In genomic region chr1:13505020-13505419, GRCh38 we compare ENCODE assay signal across 19 cellular contexts. TPM values are rescaled to one million over a fixed set of nuclear protein-coding genes. Genes with fewer than 3 reads are reported as not detected.
A peak's percentile ranks its signal among the peaks of the same experiment; 100 is the strongest.
DNase-seq lines count a peak whose midpoint lies in the region; ATAC-seq and TF ChIP-seq lines count a peak whose summit lies in the region.
"Had no signal": no experiment of that assay in that cellular context is flagged by ENCODE, and none has a peak within 500 bp of the region (broad histone marks: within the 10 kb centered on the region; RNA-seq: fewer than 3 reads in every experiment).

No MANE protein-coding gene starts in this region.

- H4K20me1 ChIP-seq in OCI-LY7 (ENCODE audit: insufficient read depth, low read length) = no peaks in the 10 kb centered on the region

- H3K36me3 ChIP-seq in OCI-LY7 (ENCODE audit: insufficient read depth, low read length) = no peaks in the 10 kb centered on the region
- H3K36me3 ChIP-seq in psoas muscle (ENCODE audit: insufficient read depth in 1 of 2, low read depth in 1 of 2) = no peaks in the 10 kb centered on the region

- no TSS peak for BruUV-seq in OCI-LY7 (replicated peaks; lab: Mats Ljungman, UMichigan)

- H3K27me3 ChIP-seq in psoas muscle (ENCODE audit: insufficient read depth in 3 of 3, low read length in 2 of 3) = no peaks in the 10 kb centered on the region

- CTCF ChIA-PET in OCI-LY7 (lab: Charles Lee; ENCODE audit: unreplicated experiment) = no interaction called here

- 6 to 26% (median 17%) methylated on average over 8 of the region's 8 CpGs for WGBS in psoas muscle, 3 donors

- peaks cover 15% of the 10 kb centered on the region for H3K4me1 ChIP-seq in OCI-LY7 (ENCODE audit: insufficient read depth, low read length, poor library complexity, severe bottlenecking)
- peaks cover 16% of the 10 kb centered on the region for H3K4me1 ChIP-seq in psoas muscle

- H3K9me3 ChIP-seq in OCI-LY7 (ENCODE audit: low read length) (no peaks in the 10 kb centered on the region), psoas muscle (no peaks in the 10 kb centered on the region)
- H3K9me3 ChIP-seq: SK-N-SH had no signal

- H2AFZ ChIP-seq in OCI-LY7 (ENCODE audit: low read length) = peak overlapping the region; percentile 35; the same call in 1 of the 2 replicates

- POLR2A ChIA-PET in OCI-LY7 (lab: Charles Lee) = no interaction called here

- TF ChIP-seq CTCF in OCI-LY7 (conservative IDR thresholded peaks at IDR 0.05; ENCODE audit: low read length) = no peak
- TF ChIP-seq CTCF in psoas muscle (IDR thresholded peaks at IDR 0.05) = no peak

- H3K4me3 ChIP-seq in OCI-LY7 (ENCODE audit: low read depth, low read length, poor library complexity, severe bottlenecking) (no peak overlapping the region), psoas muscle (peak overlapping the region; percentile 19)

- H3K79me2 ChIP-seq in OCI-LY7 (ENCODE audit: insufficient read depth, low read depth, low read length) = no peaks in the 10 kb centered on the region

- intact Hi-C loops in OCI-LY7 (cut with micrococcal nuclease; ENCODE audit: unreplicated experiment) = no loop called here
- intact Hi-C loops in psoas muscle (cut with DNase I) = no loop called here

- H3K9me2 ChIP-seq in OCI-LY7 (ENCODE audit: insufficient read depth, low read length) = no peaks in the 10 kb centered on the region
- H3K9me2 ChIP-seq: SK-N-SH had no signal

- no peak overlapping the region for H3K27ac ChIP-seq in OCI-LY7 (ENCODE audit: low read depth, low read length, poor library complexity, severe bottlenecking)
- H3K27ac ChIP-seq in psoas muscle = peak overlapping the region; percentile 88

- ATAC-seq in psoas muscle (peak in 1 of 4 donors; percentile 30), GM21786 (IDR thresholded peaks at IDR 0.05; ENCODE audit: unreplicated experiment) (no peak)
- ATAC-seq: HCT116 had no signal

- DNase-seq in OCI-LY7 (ENCODE audit: low spot score) = no peak
- peak; percentile 59 for DNase-seq in islet precursor cell
- DNase-seq in psoas muscle = no peak
- no peak for DNase-seq in NCI-H82 treated with DMSO at 0.1 percent for 48 hours (lab: John Stamatoyannopoulos, UW; ENCODE audit: unreplicated experiment)
- DNase-seq in SHP77 treated with DMSO at 0.1 percent for 48 hours (lab: John Stamatoyannopoulos, UW) = no peak
- no peak for DNase-seq in NCI-H187 (lab: John Stamatoyannopoulos, UW)
- DNase-seq: ACHN; DMS79 treated with DMSO at 0.1 percent for 48 hours; NCI-H1092 treated with DMSO at 0.1 percent for 48 hours; NCI-H146; NCI-H2081; NCI-H446; NCI-H69; NK-92 treated with Interleukin-12 subunit alpha and Interleukin-12 subunit beta, amount 100 ng/mL, for 24 hours; Right ventricle myocardium superior; SK-N-SH had no signal

- no peak overlapping the region for H3K4me2 ChIP-seq in OCI-LY7 (ENCODE audit: low read length)
- H3K4me2 ChIP-seq: SK-N-SH had no signal

RNA-seq across cellular contexts. Expression of gene LRRC38, which starts 8.8 kb away (rescaled TPM):
- total RNA-seq in OCI-LY7 (2014; rRNA removed; shearing (Covaris generic)) = not detected in 2 replicates
- not detected in 2 replicates for total RNA-seq in OCI-LY7 (2022)
- 10 to 100 TPM in 1 of 4 donors, 1 to 10 TPM in 3; 7.0 to 26.8 (median 9.5) TPM for total RNA-seq in psoas muscle
- polyA plus RNA-seq in psoas muscle = 1 to 10 TPM; 2.9 to 6.5 (median 5.1) TPM
- total RNA-seq: Right ventricle myocardium superior had no signal
- polyA plus RNA-seq: CD14-positive monocyte had no signal

Comparison
In these comparisons a context has a peak if more than half of its experiments do, and no peak if none do; other contexts are left out.
1. RNA of gene LRRC38, which starts 8.8 kb away (total RNA-seq): 7.0 to 26.8 TPM in psoas muscle; not detected in OCI-LY7; every median in the first group is over 4 times any median in the second.